In genomic region chr16:66986559-66986958, GRCh38 we compare ENCODE assay signal across 4 cellular contexts. TPM values are rescaled to one million over a fixed set of nuclear protein-coding genes. Genes with fewer than 3 reads are reported as not detected.
DNase-seq lines count a peak whose midpoint lies in the region; ATAC-seq lines count a peak whose summit lies in the region.
"Had no signal": no experiment of that assay in that cellular context is flagged by ENCODE, and none has a peak within 500 bp of the region (broad histone marks: within the 10 kb centered on the region; RNA-seq: fewer than 3 reads in every experiment).

No MANE protein-coding gene starts in this region.

- peak overlapping the region; percentile 77 to 91 for H3K4me3 Mint-ChIP-seq in activated T-cell treated with anti-CD3 and anti-CD28 coated beads, Interleukin-2, amount 50 U/mL, for 72 hours

- peak in 1 of 2 donors; percentile 24 for DNase-seq in activated T-cell treated with anti-CD3 and anti-CD28 coated beads, Interleukin-2, amount 50 U/mL, for 72 hours
- DNase-seq in activated T-cell treated with anti-CD3 and anti-CD28 coated beads, Interleukin-2, amount 50 U/mL, for 1 hour: no peak
- DNase-seq: stimulated activated naive CD4-positive, alpha-beta T cell had no signal

- peaks cover 11 to 12% of the 10 kb centered on the region in 2 donors for H3K36me3 Mint-ChIP-seq in activated T-cell treated with anti-CD3 and anti-CD28 coated beads, Interleukin-2, amount 50 U/mL, for 72 hours (ENCODE audit: insufficient read depth in 2 of 2)

- H3K27ac Mint-ChIP-seq in activated T-cell treated with anti-CD3 and anti-CD28 coated beads, Interleukin-2, amount 50 U/mL, for 72 hours: peak overlapping the region; percentile 100

- no peaks in the 10 kb centered on the region for H3K27me3 Mint-ChIP-seq in activated T-cell treated with anti-CD3 and anti-CD28 coated beads, Interleukin-2, amount 50 U/mL, for 72 hours (ENCODE audit: low read depth)

- peaks cover 2 to 6% of the 10 kb centered on the region in 2 donors for H3K9me3 Mint-ChIP-seq in activated T-cell treated with anti-CD3 and anti-CD28 coated beads, Interleukin-2, amount 50 U/mL, for 72 hours

- peaks cover 79% of the 10 kb centered on the region for H3K4me1 Mint-ChIP-seq in activated T-cell treated with anti-CD3 and anti-CD28 coated beads, Interleukin-2, amount 50 U/mL, for 72 hours (ENCODE audit: low read depth)

- ATAC-seq in activated T-cell treated with anti-CD3 and anti-CD28 coated beads, Interleukin-2, amount 50 U/mL, for 72 hours (replicated peaks in 1 of 2): no peak
- ATAC-seq: activated CD4-positive, CD25-positive, alpha-beta regulatory T cell treated with anti-CD3 and anti-CD28 coated beads, Interleukin-2, amount 50 U/mL, for 24 hours had no signal

RNA-seq across cellular contexts. Expression of gene CES4A, which starts 1.8 kb away (rescaled TPM):
- 10 to 100 TPM; 24.4 to 38.8 TPM for total RNA-seq in activated T-cell treated with anti-CD3 and anti-CD28 coated beads, Interleukin-2, amount 50 U/mL, for 72 hours

RNA-seq across cellular contexts. Expression of gene CES3, which starts 25.5 kb away (rescaled TPM):
- total RNA-seq in activated T-cell treated with anti-CD3 and anti-CD28 coated beads, Interleukin-2, amount 50 U/mL, for 72 hours: 10 to 100 TPM in 1 of 2 donors, 1 to 10 TPM in 1; 6.9 to 11.5 TPM

RNA-seq across cellular contexts. Expression of gene CBFB, which starts 42.4 kb away (rescaled TPM):
- total RNA-seq in activated T-cell treated with anti-CD3 and anti-CD28 coated beads, Interleukin-2, amount 50 U/mL, for 72 hours: 100 to 1,000 TPM; 106 to 133 TPM

RNA-seq across cellular contexts. Expression of gene CES2, which starts 51.2 kb away (rescaled TPM):
- 10 to 100 TPM; 28.7 to 33.3 TPM for total RNA-seq in activated T-cell treated with anti-CD3 and anti-CD28 coated beads, Interleukin-2, amount 50 U/mL, for 72 hours

RNA-seq across cellular contexts. Expression of gene CIAO2B, which starts 52.4 kb away (rescaled TPM):
- total RNA-seq in activated T-cell treated with anti-CD3 and anti-CD28 coated beads, Interleukin-2, amount 50 U/mL, for 72 hours: 100 to 1,000 TPM; 145 to 167 TPM
